In the genomic region with DNA sequence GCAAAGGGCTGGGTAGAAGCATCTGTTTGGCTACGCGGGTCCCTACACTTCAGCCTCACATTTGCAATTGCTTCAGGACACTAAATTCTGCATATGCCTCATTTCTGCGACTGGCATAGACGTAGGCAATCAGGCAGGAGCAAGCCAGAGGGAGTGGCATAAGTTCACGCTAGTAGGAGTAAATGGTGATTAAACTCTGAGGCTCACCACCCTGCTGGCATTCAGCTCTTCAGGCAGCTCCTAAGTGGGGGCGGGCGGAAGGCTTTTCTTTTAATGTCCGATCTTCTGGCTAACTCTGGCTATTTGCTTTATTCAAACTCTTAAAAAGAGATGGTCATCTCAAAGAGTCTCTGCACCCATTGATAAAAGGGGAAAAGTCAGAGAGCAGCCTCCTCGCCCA, we compare ENCODE assay signal across 27 cellular contexts. TPM values are rescaled to one million over a fixed set of nuclear protein-coding genes. Genes with fewer than 3 reads are reported as not detected.
DNase-seq lines count a peak whose midpoint lies in the region; ATAC-seq and TF ChIP-seq lines count a peak whose summit lies in the region.
"Had no signal": no experiment of that assay in that cellular context is flagged by ENCODE, and none has a peak within 500 bp of the region (broad histone marks: within the 10 kb centered on the region; RNA-seq: fewer than 3 reads in every experiment).

No MANE protein-coding gene starts in this region.

- H3K27me3 Mint-ChIP-seq in stimulated activated naive CD8-positive, alpha-beta T cell treated with anti-CD3 and anti-CD28 coated beads, Interleukin-15, Interleukin-2, amounts not matched to agents 100 ng/mL and 50 ng/mL, for 24 hours: no peaks in the 10 kb centered on the region
- H3K27me3 Mint-ChIP-seq in memory B cell: no peaks in the 10 kb centered on the region

- peak overlapping the region; percentile 17 for H3K4me3 Mint-ChIP-seq in stimulated activated naive CD8-positive, alpha-beta T cell treated with anti-CD3 and anti-CD28 coated beads, Interleukin-15, Interleukin-2, amounts not matched to agents 100 ng/mL and 50 ng/mL, for 24 hours
- H3K4me3 Mint-ChIP-seq in memory B cell: no peak overlapping the region
- H3K4me3 Mint-ChIP-seq: immature natural killer cell, mesothelial cell of epicardium, natural killer cell had no signal

- TF ChIP-seq CTCF in VCaP (conservative IDR thresholded peaks at IDR 0.05) (no peak), gastroesophageal sphincter (IDR thresholded peaks at IDR 0.05) (no peak)

- H3K4me3 ChIP-seq in H7 (ENCODE audit: insufficient read depth, low read depth, low read length): no peak overlapping the region
- H3K4me3 ChIP-seq in gastroesophageal sphincter: no peak overlapping the region
- H3K4me3 ChIP-seq: esophagus muscularis mucosa, ovary, SK-N-MC, thoracic aorta had no signal

- H3K4me1 ChIP-seq in gastroesophageal sphincter: peaks cover 0 to 33% (median 19%) of the 10 kb centered on the region in 3 donors

- peaks cover 37% of the 10 kb centered on the region for H3K36me3 Mint-ChIP-seq in stimulated activated naive CD8-positive, alpha-beta T cell treated with anti-CD3 and anti-CD28 coated beads, Interleukin-15, Interleukin-2, amounts not matched to agents 100 ng/mL and 50 ng/mL, for 24 hours (ENCODE audit: low read depth)
- peaks cover 3% of the 10 kb centered on the region for H3K36me3 Mint-ChIP-seq in memory B cell
- H3K36me3 Mint-ChIP-seq: mesothelial cell of epicardium, natural killer cell had no signal

- no peak for TF ChIP-seq POLR2A in gastroesophageal sphincter (IDR thresholded peaks at IDR 0.05)

- H3K9me3 Mint-ChIP-seq in stimulated activated naive CD8-positive, alpha-beta T cell treated with anti-CD3 and anti-CD28 coated beads, Interleukin-15, Interleukin-2, amounts not matched to agents 100 ng/mL and 50 ng/mL, for 24 hours: no peaks in the 10 kb centered on the region
- no peaks in the 10 kb centered on the region for H3K9me3 Mint-ChIP-seq in memory B cell
- H3K9me3 Mint-ChIP-seq: immature natural killer cell, mesothelial cell of epicardium, natural killer cell had no signal

- no peak for TF ChIP-seq EP300 in gastroesophageal sphincter (IDR thresholded peaks at IDR 0.05)

- no peaks in the 10 kb centered on the region for H3K9me3 ChIP-seq in gastroesophageal sphincter
- H3K9me3 ChIP-seq: esophagus muscularis mucosa, ovary, thoracic aorta had no signal

- peaks cover 97% of the 10 kb centered on the region for H3K4me1 Mint-ChIP-seq in stimulated activated naive CD8-positive, alpha-beta T cell treated with anti-CD3 and anti-CD28 coated beads, Interleukin-15, Interleukin-2, amounts not matched to agents 100 ng/mL and 50 ng/mL, for 24 hours (ENCODE audit: low read depth)
- peaks cover 11% of the 10 kb centered on the region for H3K4me1 Mint-ChIP-seq in memory B cell

- H3K36me3 ChIP-seq in H7 (replicated peaks; ENCODE audit: control insufficient read depth, insufficient read depth, low read length) (no peaks in the 10 kb centered on the region), gastroesophageal sphincter (peaks cover 0 to 14% of the 10 kb centered on the region in 2 donors)
- H3K36me3 ChIP-seq: ovary had no signal

- H3K27me3 ChIP-seq in H7 (ENCODE audit: control insufficient read depth, insufficient read depth, low read length): no peaks in the 10 kb centered on the region
- H3K27me3 ChIP-seq in gastroesophageal sphincter: no peaks in the 10 kb centered on the region
- H3K27me3 ChIP-seq: esophagus muscularis mucosa, ovary had no signal

- 86 to 100% methylated on average over 1 to 9 of the region's 9 CpGs for WGBS in gastroesophageal sphincter (ENCODE audit: low coverage in 1 of 2), 2 donors

- peak overlapping the region; percentile 94 for H3K27ac Mint-ChIP-seq in stimulated activated naive CD8-positive, alpha-beta T cell treated with anti-CD3 and anti-CD28 coated beads, Interleukin-15, Interleukin-2, amounts not matched to agents 100 ng/mL and 50 ng/mL, for 24 hours
- peak overlapping the region; percentile 11 for H3K27ac Mint-ChIP-seq in memory B cell
- H3K27ac Mint-ChIP-seq: mesothelial cell of epicardium, natural killer cell had no signal

- H3K27ac ChIP-seq in VCaP: peak overlapping the region; percentile 84; the same call in 1 of the 2 replicates
- H3K27ac ChIP-seq in gastroesophageal sphincter: no peak overlapping the region
- H3K27ac ChIP-seq: esophagus muscularis mucosa, ovary, SK-N-MC, thoracic aorta had no signal

- DNase-seq in stimulated activated naive CD8-positive, alpha-beta T cell treated with anti-CD3 and anti-CD28 coated beads, Interleukin-15, Interleukin-2, amounts not matched to agents 100 U/mL and 50 U/mL, for 24 hours: no peak
- DNase-seq in memory B cell (ENCODE audit: low spot score in 2 of 2): no peak
- no peak for DNase-seq in iPS-NIHi11 (ENCODE audit: low spot score)
- DNase-seq in H7: no peak
- DNase-seq: activated CD4-positive, CD25-positive, alpha-beta regulatory T cell; amygdala; DMS53; effector memory CD4-positive, alpha-beta T cell; foreskin melanocyte; GF-D8; immature natural killer cell; left ventricle myocardium superior; natural killer cell; NCI-H1092 treated with DMSO at 0.1 percent for 48 hours; NCI-H1930; NCI-H446; ovary; retina; small intestine; stimulated activated CD4-positive, alpha-beta T cell treated with anti-CD3 and anti-CD28 coated beads, Interleukin-2, amount 100 ng/mL, for 24 hours had no signal

- no peak for ATAC-seq in stimulated activated naive CD8-positive, alpha-beta T cell treated with anti-CD3 and anti-CD28 coated beads, Interleukin-15, Interleukin-2, amounts not matched to agents 100 U/mL and 50 U/mL, for 24 hours
- no peak for ATAC-seq in memory B cell (ENCODE audit: low read depth)
- no peak for ATAC-seq in gastroesophageal sphincter
- ATAC-seq: left ventricle myocardium superior, natural killer cell had no signal

RNA-seq across cellular contexts. Expression of gene RGS10, which starts 45.3 kb away (rescaled TPM):
- 7.2 and 12.3 TPM in 2 replicates for total RNA-seq in H7 (2014; rRNA removed; shearing (Covaris generic))
- total RNA-seq in gastroesophageal sphincter: 10 to 100 TPM; 18.1 to 48.5 (median 33.4) TPM
